In the genomic region with DNA sequence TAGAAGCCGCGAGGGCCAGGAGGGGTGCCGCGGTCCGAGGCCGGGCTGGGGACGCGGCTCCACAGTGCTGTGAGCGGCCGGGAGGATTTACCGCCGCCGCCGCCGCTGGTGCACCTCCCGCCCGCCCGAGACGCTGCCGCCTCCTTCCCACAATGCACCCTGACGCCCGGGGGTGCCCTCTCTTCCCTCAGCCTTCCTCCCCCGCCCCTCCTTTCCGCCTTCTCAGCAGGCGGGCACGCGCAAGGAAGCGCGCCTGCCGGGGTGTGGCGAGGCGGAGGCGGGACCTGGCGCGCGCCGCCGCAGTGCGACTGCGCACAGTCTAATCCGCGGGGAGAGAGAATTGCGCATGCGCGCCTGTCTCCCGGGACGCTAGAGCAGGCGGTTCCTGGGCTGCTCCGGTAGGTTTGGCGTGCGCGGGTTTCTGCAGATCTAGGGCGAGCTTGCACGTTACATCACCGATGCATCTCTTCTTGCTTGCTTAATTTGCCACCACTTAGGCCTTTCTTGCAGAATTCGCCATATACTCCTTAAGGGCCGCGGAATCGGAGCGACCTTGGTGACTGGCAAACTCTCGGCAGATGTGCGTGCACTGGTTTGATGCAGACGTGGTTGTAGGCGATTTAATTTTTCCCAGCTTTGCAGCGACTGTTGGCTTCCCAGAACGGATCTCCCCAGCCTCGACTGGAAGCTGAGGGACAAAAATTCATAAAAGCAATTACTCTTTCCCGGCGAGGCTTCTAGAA, we compare ENCODE assay signal across 8 cellular contexts. TPM values are rescaled to one million over a fixed set of nuclear protein-coding genes. Genes with fewer than 3 reads are reported as not detected.
DNase-seq lines count a peak whose midpoint lies in the region; ATAC-seq and TF ChIP-seq lines count a peak whose summit lies in the region.

A gene (plus strand): TSS at position 347 of the 743 bp plus-strand sequence. CDS start 506 bp downstream, outside the sequence.
A gene with protein sequence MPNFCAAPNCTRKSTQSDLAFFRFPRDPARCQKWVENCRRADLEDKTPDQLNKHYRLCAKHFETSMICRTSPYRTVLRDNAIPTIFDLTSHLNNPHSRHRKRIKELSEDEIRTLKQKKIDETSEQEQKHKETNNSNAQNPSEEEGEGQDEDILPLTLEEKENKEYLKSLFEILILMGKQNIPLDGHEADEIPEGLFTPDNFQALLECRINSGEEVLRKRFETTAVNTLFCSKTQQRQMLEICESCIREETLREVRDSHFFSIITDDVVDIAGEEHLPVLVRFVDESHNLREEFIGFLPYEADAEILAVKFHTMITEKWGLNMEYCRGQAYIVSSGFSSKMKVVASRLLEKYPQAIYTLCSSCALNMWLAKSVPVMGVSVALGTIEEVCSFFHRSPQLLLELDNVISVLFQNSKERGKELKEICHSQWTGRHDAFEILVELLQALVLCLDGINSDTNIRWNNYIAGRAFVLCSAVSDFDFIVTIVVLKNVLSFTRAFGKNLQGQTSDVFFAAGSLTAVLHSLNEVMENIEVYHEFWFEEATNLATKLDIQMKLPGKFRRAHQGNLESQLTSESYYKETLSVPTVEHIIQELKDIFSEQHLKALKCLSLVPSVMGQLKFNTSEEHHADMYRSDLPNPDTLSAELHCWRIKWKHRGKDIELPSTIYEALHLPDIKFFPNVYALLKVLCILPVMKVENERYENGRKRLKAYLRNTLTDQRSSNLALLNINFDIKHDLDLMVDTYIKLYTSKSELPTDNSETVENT (minus strand): TSS at position 156 of the 743 bp plus-strand sequence. CDS start 296 bp downstream, outside the sequence.

- H3K4me3 ChIP-seq in coronary artery = peak within 1 kb of the TSS; percentile 91

- H3K27ac ChIP-seq in coronary artery = peak within 1 kb of the TSS; percentile 68 to 90

- ATAC-seq in HG03457 (IDR thresholded peaks at IDR 0.05; ENCODE audit: unreplicated experiment) (peak; percentile 60), left lobe of liver (peak; percentile 94)

- no peak for TF ChIP-seq CTCF in coronary artery (IDR thresholded peaks at IDR 0.05)

- DNase-seq in C1 segment of cervical spinal cord (lab: John Stamatoyannopoulos, UW) (peak; percentile 74 to 99 (median 96)), GM19240 (ENCODE audit: insufficient read length, low spot score) (peak; percentile 88), NCI-H510A treated with DMSO at 0.1 percent for 48 hours (lab: John Stamatoyannopoulos, UW) (peak; percentile 97), coronary artery (ENCODE audit: low spot score) (peak; percentile 98), left lobe of liver (ENCODE audit: low spot score) (peak; percentile 98)
- DNase-seq in activated CD4-positive, alpha-beta T cell treated with anti-CD3 and anti-CD28 coated beads for 4 hours = peak; percentile 96 to 97
- DNase-seq in stimulated activated CD4-positive, alpha-beta T cell treated with anti-CD3 and anti-CD28 coated beads, Interleukin-2, amount 100 ng/mL, for 24 hours = peak; percentile 96

RNA-seq across cellular contexts. Expression of the first gene that starts in this region (rescaled TPM):
- 0.60 TPM for total RNA-seq in left lobe of liver

RNA-seq across cellular contexts. Expression of the second gene that starts in this region (rescaled TPM):
- total RNA-seq in left lobe of liver = 11.0 TPM

Comparison
In these comparisons a context has a peak if more than half of its experiments do, and no peak if none do; other contexts are left out.
1. Peak in every context shown above with its lines: DNase-seq, ATAC-seq, H3K4me3 ChIP-seq and H3K27ac ChIP-seq.